Comparison of ENCODE assay signal across 5 cellular contexts in the genomic region with DNA sequence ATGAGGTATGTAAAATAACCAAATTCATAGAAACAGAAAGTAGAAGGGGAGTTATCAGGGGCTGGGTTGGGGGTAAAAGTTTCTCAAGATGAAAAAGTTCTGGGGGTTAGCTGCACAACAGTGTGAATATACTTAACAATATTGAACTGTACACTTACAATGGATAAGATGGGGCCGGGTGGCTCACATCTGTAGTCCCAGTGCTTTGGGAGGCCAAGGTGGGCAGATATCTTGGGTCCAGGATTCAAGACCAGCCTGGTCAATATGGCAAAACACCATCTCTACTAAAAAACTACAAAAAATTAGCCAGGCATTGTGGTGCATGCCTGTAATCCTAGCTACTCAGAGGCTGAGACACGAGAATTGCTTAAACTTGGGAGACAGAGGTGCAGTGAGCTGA.
"Had no signal": no experiment of that assay in that cellular context is flagged by ENCODE, and none has a peak within 500 bp of the region (broad histone marks: within the 10 kb centered on the region; RNA-seq: fewer than 3 reads in every experiment).

No MANE protein-coding gene starts in this region.

- H3K27me3 Mint-ChIP-seq: IgD-negative memory B cell had no signal

- DNase-seq: IMR-90, KBM-7 had no signal

- H3K4me1 Mint-ChIP-seq: IgD-negative memory B cell had no signal

- H3K27ac Mint-ChIP-seq: IgD-negative memory B cell had no signal

- H3K4me3 Mint-ChIP-seq: IgD-negative memory B cell had no signal

- ATAC-seq: HepG2, K562 had no signal
